Comparison of ENCODE assay signal across 1 cellular context in the genomic region with DNA sequence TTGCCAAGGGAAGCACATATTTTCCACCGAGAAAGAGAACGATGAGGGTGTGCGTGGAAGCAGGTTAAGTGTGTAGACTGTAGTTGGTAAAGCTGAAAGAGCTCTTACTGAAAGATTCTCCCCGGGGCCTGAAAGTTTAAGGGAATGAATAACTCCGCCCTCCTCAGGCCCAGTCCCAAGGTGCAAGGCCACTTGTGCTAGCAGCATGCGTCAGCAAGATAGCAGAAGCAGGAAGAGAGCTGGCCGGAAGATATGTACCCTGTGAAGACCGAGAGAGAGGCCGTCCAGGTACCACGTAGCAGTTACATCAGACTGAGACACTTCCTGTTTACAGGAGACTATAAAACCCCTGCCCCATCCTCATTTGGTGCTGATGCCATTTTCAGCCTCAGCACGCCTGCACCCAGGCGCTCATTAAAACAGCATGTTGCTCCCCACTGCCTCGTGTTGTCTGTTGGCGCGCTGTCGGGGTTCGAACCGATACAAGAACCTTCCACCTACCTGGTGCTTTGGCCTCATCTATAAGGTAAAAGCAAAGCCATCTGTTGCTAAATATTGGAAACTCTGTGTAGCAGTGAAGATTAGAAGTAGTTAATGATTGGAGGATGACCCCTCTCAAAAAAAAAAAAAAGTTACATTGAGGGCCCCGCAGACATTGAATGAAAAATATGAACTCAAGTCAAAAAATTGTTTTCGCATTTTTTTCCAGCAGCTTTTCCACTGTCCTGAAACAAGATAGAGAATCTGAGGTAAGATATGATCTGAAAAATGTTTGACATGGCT.
TF ChIP-seq lines count a peak whose summit lies in the region.

No MANE protein-coding gene starts in this region.

TF ChIP-seq in K562, 482 proteins besides CTCF, POLR2A, EP300 and RAD21 (continued from another document and continues in another):
- TF ChIP-seq MNT (conservative IDR thresholded peaks at IDR 0.05) (peak; percentile 95 to 96), ZBTB5 (IDR thresholded peaks at IDR 0.05) (no peak), ETV1 (tag; conservative IDR thresholded peaks at IDR 0.05; ENCODE audit: low read depth) (peak; percentile 94), CTBP1 (IDR thresholded peaks at IDR 0.05; ENCODE audit: borderline replicate concordance) (peak; percentile 93; the same call in 1 of the 2 replicates), MCM3 (IDR thresholded peaks at IDR 0.05) (no peak), RBM39 (optimal IDR thresholded peaks at IDR 0.05; ENCODE audit: low read depth, low read length) (no peak), ZNF766 (CRISPR knock-in tag; conservative IDR thresholded peaks at IDR 0.05) (peak; percentile 34; the same call in 1 of the 2 replicates), KLF13 (tag; IDR thresholded peaks at IDR 0.05; ENCODE audit: borderline replicate concordance, low read depth) (0 out of 2 replicates have a peak, but pooled peaks have one; percentile 20), ZNF140 (CRISPR knock-in tag; IDR thresholded peaks at IDR 0.05) (no peak), IRF9 (tag; IDR thresholded peaks at IDR 0.05) (0 out of 2 replicates have a peak, but pooled peaks have one; percentile 15), BCL6 (CRISPR knock-in tag; IDR thresholded peaks at IDR 0.05) (no peak), CBFA2T2 (conservative IDR thresholded peaks at IDR 0.05) (peak; percentile 66), ZNF316 (IDR thresholded peaks at IDR 0.05) (peak; percentile 95), TCF7L2 (IDR thresholded peaks at IDR 0.05; ENCODE audit: low read depth, low read length) (no peak), TARDBP (IDR thresholded peaks at IDR 0.05) (no peak; the same call in 1 of the 2 replicates), ZNF707 (CRISPR knock-in tag; conservative IDR thresholded peaks at IDR 0.05) (no peak), NRF1 (conservative IDR thresholded peaks at IDR 0.05 in 1 of 2, IDR thresholded peaks at IDR 0.05 in 1 of 2) (peak; percentile 77 to 81), GABPB2 (CRISPR knock-in tag; conservative IDR thresholded peaks at IDR 0.05) (no peak), ZBTB34 (CRISPR knock-in tag; IDR thresholded peaks at IDR 0.05) (no peak), CBX1 (IDR thresholded peaks at IDR 0.05; ENCODE audit: low read depth) (peak; percentile 98), ZNF561 (CRISPR knock-in tag; conservative IDR thresholded peaks at IDR 0.05) (no peak), ZNF217 (CRISPR knock-in tag; IDR thresholded peaks at IDR 0.05) (no peak), ZNF3 (CRISPR knock-in tag; IDR thresholded peaks at IDR 0.05) (no peak), ZBTB8A (IDR thresholded peaks at IDR 0.05; ENCODE audit: partially characterized antibody) (no peak), STAT5A (IDR thresholded peaks at IDR 0.05; ENCODE audit: borderline replicate concordance, low read length) (peak; percentile 51), KDM5B (IDR thresholded peaks at IDR 0.05; ENCODE audit: insufficient replicate concordance, low read depth, low read length) (peak; percentile 100), SRF (CRISPR knock-in tag; IDR thresholded peaks at IDR 0.05) (peak; percentile 20 to 41; a peak in 1 of 4 replicates), DDX20 (tag; IDR thresholded peaks at IDR 0.05; ENCODE audit: low read depth) (no peak), MYNN (IDR thresholded peaks at IDR 0.05) (no peak), MYNN (CRISPR knock-in tag; IDR thresholded peaks at IDR 0.05) (no peak), ATF6 (CRISPR knock-in tag; IDR thresholded peaks at IDR 0.05) (peak; percentile 69; the same call in 1 of the 2 replicates), HDAC2 (IDR thresholded peaks at IDR 0.05) (peak; percentile 81), KDM2B (CRISPR knock-in tag; IDR thresholded peaks at IDR 0.05) (no peak), CEBPB (tag; IDR thresholded peaks at IDR 0.05) (peak; percentile 53), FOXK1 (CRISPR knock-in tag; IDR thresholded peaks at IDR 0.05; ENCODE audit: borderline replicate concordance) (peak; percentile 68; the same call in 1 of the 2 replicates), CBFA2T3 (IDR thresholded peaks at IDR 0.05) (peak; percentile 83), YY1 (IDR thresholded peaks at IDR 0.05; ENCODE audit: borderline replicate concordance in 1 of 3, control insufficient read depth in 1 of 3, extremely low read depth in 1 of 3, insufficient read depth in 3 of 3, insufficient read length in 1 of 3, insufficient replicate concordance in 2 of 3, low read depth in 1 of 3, low read length in 2 of 3) (peak in 2 of 3 experiments; percentile 65 to 82), MCM7 (IDR thresholded peaks at IDR 0.05) (no peak), PHB2 (IDR thresholded peaks at IDR 0.05; ENCODE audit: low read depth) (0 out of 2 replicates have a peak, but pooled peaks have one; percentile 16), PYGO2 (tag; IDR thresholded peaks at IDR 0.05) (no peak), ZKSCAN1 (IDR thresholded peaks at IDR 0.05; ENCODE audit: low read depth, low read length) (peak; percentile 34; the same call in 1 of the 2 replicates), ZFP30 (CRISPR knock-in tag; IDR thresholded peaks at IDR 0.05; ENCODE audit: borderline replicate concordance) (no peak), ZFX (CRISPR knock-in tag; IDR thresholded peaks at IDR 0.05) (peak; percentile 81), ID3 (CRISPR knock-in tag; IDR thresholded peaks at IDR 0.05) (no peak), ID3 (tag; IDR thresholded peaks at IDR 0.05) (peak; percentile 89), RBM17 (IDR thresholded peaks at IDR 0.05; ENCODE audit: borderline replicate concordance, low read depth, low read length) (no peak), XRCC3 (IDR thresholded peaks at IDR 0.05) (no peak), LARP7 (IDR thresholded peaks at IDR 0.05) (no peak), ZNF445 (CRISPR knock-in tag; IDR thresholded peaks at IDR 0.05; ENCODE audit: low read depth) (no peak), KAT2B (IDR thresholded peaks at IDR 0.05; ENCODE audit: low read depth, low read length) (no peak), MECOM (CRISPR knock-in tag; IDR thresholded peaks at IDR 0.05) (peak; percentile 64; the same call in 1 of the 2 replicates), SRSF1 (IDR thresholded peaks at IDR 0.05; ENCODE audit: low read depth, low read length) (no peak)
- TF ChIP-seq, protein P1, sequence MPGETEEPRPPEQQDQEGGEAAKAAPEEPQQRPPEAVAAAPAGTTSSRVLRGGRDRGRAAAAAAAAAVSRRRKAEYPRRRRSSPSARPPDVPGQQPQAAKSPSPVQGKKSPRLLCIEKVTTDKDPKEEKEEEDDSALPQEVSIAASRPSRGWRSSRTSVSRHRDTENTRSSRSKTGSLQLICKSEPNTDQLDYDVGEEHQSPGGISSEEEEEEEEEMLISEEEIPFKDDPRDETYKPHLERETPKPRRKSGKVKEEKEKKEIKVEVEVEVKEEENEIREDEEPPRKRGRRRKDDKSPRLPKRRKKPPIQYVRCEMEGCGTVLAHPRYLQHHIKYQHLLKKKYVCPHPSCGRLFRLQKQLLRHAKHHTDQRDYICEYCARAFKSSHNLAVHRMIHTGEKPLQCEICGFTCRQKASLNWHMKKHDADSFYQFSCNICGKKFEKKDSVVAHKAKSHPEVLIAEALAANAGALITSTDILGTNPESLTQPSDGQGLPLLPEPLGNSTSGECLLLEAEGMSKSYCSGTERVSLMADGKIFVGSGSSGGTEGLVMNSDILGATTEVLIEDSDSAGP (CRISPR knock-in tag; IDR thresholded peaks at IDR 0.05): no peak
- TF ChIP-seq, protein P2, sequence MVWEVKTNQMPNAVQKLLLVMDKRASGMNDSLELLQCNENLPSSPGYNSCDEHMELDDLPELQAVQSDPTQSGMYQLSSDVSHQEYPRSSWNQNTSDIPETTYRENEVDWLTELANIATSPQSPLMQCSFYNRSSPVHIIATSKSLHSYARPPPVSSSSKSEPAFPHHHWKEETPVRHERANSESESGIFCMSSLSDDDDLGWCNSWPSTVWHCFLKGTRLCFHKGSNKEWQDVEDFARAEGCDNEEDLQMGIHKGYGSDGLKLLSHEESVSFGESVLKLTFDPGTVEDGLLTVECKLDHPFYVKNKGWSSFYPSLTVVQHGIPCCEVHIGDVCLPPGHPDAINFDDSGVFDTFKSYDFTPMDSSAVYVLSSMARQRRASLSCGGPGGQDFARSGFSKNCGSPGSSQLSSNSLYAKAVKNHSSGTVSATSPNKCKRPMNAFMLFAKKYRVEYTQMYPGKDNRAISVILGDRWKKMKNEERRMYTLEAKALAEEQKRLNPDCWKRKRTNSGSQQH (CRISPR knock-in tag; IDR thresholded peaks at IDR 0.05): peak; percentile 69
- TF ChIP-seq, protein P3, sequence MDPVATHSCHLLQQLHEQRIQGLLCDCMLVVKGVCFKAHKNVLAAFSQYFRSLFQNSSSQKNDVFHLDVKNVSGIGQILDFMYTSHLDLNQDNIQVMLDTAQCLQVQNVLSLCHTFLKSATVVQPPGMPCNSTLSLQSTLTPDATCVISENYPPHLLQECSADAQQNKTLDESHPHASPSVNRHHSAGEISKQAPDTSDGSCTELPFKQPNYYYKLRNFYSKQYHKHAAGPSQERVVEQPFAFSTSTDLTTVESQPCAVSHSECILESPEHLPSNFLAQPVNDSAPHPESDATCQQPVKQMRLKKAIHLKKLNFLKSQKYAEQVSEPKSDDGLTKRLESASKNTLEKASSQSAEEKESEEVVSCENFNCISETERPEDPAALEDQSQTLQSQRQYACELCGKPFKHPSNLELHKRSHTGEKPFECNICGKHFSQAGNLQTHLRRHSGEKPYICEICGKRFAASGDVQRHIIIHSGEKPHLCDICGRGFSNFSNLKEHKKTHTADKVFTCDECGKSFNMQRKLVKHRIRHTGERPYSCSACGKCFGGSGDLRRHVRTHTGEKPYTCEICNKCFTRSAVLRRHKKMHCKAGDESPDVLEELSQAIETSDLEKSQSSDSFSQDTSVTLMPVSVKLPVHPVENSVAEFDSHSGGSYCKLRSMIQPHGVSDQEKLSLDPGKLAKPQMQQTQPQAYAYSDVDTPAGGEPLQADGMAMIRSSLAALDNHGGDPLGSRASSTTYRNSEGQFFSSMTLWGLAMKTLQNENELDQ (CRISPR knock-in tag; IDR thresholded peaks at IDR 0.05; ENCODE audit: borderline replicate concordance): no peak
